In the genomic region with DNA sequence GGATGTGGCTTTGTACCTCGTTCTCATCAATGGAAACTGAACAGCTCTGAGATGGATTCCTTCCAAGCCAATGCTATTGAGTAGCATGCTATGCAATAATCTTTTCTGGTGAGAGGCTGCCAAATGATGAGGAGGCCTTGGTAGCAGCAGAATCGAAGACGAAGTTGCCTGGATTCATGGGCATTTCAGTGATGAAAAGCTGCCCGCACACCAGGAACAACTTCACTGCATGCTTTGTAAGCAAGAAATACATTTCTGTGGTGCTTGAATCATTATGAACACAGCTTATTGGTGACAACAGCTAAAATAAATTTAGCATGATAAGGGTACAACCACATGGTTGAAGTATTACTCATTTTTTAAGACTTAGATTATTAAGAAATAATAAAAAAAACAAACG, we compare ENCODE assay signal across 16 cellular contexts.
DNase-seq lines count a peak whose midpoint lies in the region; ATAC-seq and TF ChIP-seq lines count a peak whose summit lies in the region.
"Had no signal": no experiment of that assay in that cellular context is flagged by ENCODE, and none has a peak within 500 bp of the region (broad histone marks: within the 10 kb centered on the region; RNA-seq: fewer than 3 reads in every experiment).

No MANE protein-coding gene starts in this region.

- H3K36me3 ChIP-seq in ACC112 (ENCODE audit: insufficient read depth, low read length): no peaks in the 10 kb centered on the region
- H3K36me3 ChIP-seq in colonic mucosa: no peaks in the 10 kb centered on the region
- H3K36me3 ChIP-seq: BLaER1 treated with 17β-estradiol and CSF1 and Interleukin-3, amounts not matched to agents 10 nM and 100 nM had no signal

- DNase-seq in LHCN-M2 (ENCODE audit: low read depth) (peak; percentile 67), astrocyte of the spinal cord (ENCODE audit: low read depth, low spot score) (peak; percentile 54), fibroblast of the aortic adventitia (ENCODE audit: low read depth) (peak; percentile 12), NCI-H2107 (lab: John Stamatoyannopoulos, UW) (no peak), colonic mucosa (no peak), mesothelial cell of epicardium (ENCODE audit: low spot score in 2 of 2, unreplicated experiment in 2 of 2) (no peak)
- DNase-seq: Calu3; CD4-positive, CD25-positive, alpha-beta regulatory T cell; DMS 273 treated with DMSO at 0.1 percent for 48 hours; H7 had no signal

- in situ Hi-C loops in astrocyte of the spinal cord (cut with HindIII; ENCODE audit: low sequenced_read_pairs): no loop called here

- H3K4me1 Mint-ChIP-seq in mesothelial cell of epicardium: no peaks in the 10 kb centered on the region
- H3K4me1 Mint-ChIP-seq: CD4-positive, CD25-positive, alpha-beta regulatory T cell had no signal

- no peaks in the 10 kb centered on the region for H3K36me3 Mint-ChIP-seq in mesothelial cell of epicardium
- H3K36me3 Mint-ChIP-seq: CD4-positive, CD25-positive, alpha-beta regulatory T cell had no signal

- no peaks in the 10 kb centered on the region for H3K9me3 Mint-ChIP-seq in mesothelial cell of epicardium
- H3K9me3 Mint-ChIP-seq: GM23338 had no signal

- ATAC-seq in GM21619 (IDR thresholded peaks at IDR 0.05; ENCODE audit: unreplicated experiment): no peak
- ATAC-seq: GM12878, GM23338 had no signal

- no peak overlapping the region for H2AFZ ChIP-seq in ACC112 (ENCODE audit: low read length, unreplicated experiment)
- H2AFZ ChIP-seq: GM23338 had no signal

- H3K27me3 Mint-ChIP-seq in mesothelial cell of epicardium (ENCODE audit: low read depth): no peaks in the 10 kb centered on the region
- H3K27me3 Mint-ChIP-seq: CD4-positive, CD25-positive, alpha-beta regulatory T cell had no signal

- H3K27ac Mint-ChIP-seq in mesothelial cell of epicardium: no peak overlapping the region
- H3K27ac Mint-ChIP-seq: CD4-positive, CD25-positive, alpha-beta regulatory T cell; GM23338 had no signal

- H3K4me3 ChIP-seq in ACC112 (ENCODE audit: low read depth, low read length) (peak overlapping the region; percentile 49; the same call in 1 of the 2 replicates), astrocyte of the spinal cord (ENCODE audit: low read depth, low read length) (no peak overlapping the region), fibroblast of the aortic adventitia (ENCODE audit: low read depth, low read length) (no peak overlapping the region), colonic mucosa (no peak overlapping the region)
- H3K4me3 ChIP-seq: BLaER1 treated with 17β-estradiol and CSF1 and Interleukin-3, amounts not matched to agents 10 nM and 100 nM; GM12878; GM23338 had no signal

- H3K27me3 ChIP-seq in ACC112 (ENCODE audit: insufficient read depth, low read length) (no peaks in the 10 kb centered on the region), colonic mucosa (no peaks in the 10 kb centered on the region)
- H3K27me3 ChIP-seq: BLaER1 treated with 17β-estradiol and CSF1 and Interleukin-3, amounts not matched to agents 10 nM and 100 nM had no signal

- H3K27ac ChIP-seq in ACC112 (ENCODE audit: low read depth, low read length) (peak overlapping the region; percentile 76), colonic mucosa (no peak overlapping the region)
- H3K27ac ChIP-seq: 22Rv1; BLaER1 treated with 17β-estradiol and CSF1 and Interleukin-3, amounts not matched to agents 10 nM and 100 nM had no signal

- no peak overlapping the region for H3K4me3 Mint-ChIP-seq in mesothelial cell of epicardium
- H3K4me3 Mint-ChIP-seq: CD4-positive, CD25-positive, alpha-beta regulatory T cell; GM23338 had no signal

- H3K4me1 ChIP-seq in ACC112 (ENCODE audit: control insufficient read depth, insufficient read depth, low read length, unreplicated experiment) (peaks cover 34% of the 10 kb centered on the region), colonic mucosa (no peaks in the 10 kb centered on the region)
- H3K4me1 ChIP-seq: BLaER1 treated with 17β-estradiol and CSF1 and Interleukin-3, amounts not matched to agents 10 nM and 100 nM had no signal

- no peaks in the 10 kb centered on the region for H3K9me3 ChIP-seq in colonic mucosa
- H3K9me3 ChIP-seq: BLaER1 treated with 17β-estradiol and CSF1 and Interleukin-3, amounts not matched to agents 10 nM and 100 nM had no signal

- no peak overlapping the region for H3K9ac ChIP-seq in colonic mucosa (ENCODE audit: low read depth in 2 of 2, low read length in 2 of 2)
- H3K9ac ChIP-seq: BLaER1 treated with 17β-estradiol and CSF1 and Interleukin-3, amounts not matched to agents 10 nM and 100 nM had no signal

- H3K79me2 ChIP-seq in ACC112 (ENCODE audit: control insufficient read depth, insufficient read depth, low read length, unreplicated experiment): no peaks in the 10 kb centered on the region

- TF ChIP-seq CTCF in astrocyte of the spinal cord (IDR thresholded peaks at IDR 0.05; ENCODE audit: low read depth, low read length) (no peak), fibroblast of the aortic adventitia (IDR thresholded peaks at IDR 0.05; ENCODE audit: insufficient read depth, low read length) (no peak), colonic mucosa (IDR thresholded peaks at IDR 0.05) (no peak), mesothelial cell of epicardium (IDR thresholded peaks at IDR 0.05; ENCODE audit: unreplicated experiment) (no peak)

- intact Hi-C loops in colonic mucosa (cut with DNase I): no loop called here

Comparison
In these comparisons a context has a peak if more than half of its experiments do, and no peak if none do; other contexts are left out.
1. DNase-seq: peak in LHCN-M2 (single experiment), astrocyte of the spinal cord (single experiment) and fibroblast of the aortic adventitia (single experiment); none in NCI-H2107 (single experiment), colonic mucosa (single experiment) and mesothelial cell of epicardium (0 of 2).